In the genomic region with DNA sequence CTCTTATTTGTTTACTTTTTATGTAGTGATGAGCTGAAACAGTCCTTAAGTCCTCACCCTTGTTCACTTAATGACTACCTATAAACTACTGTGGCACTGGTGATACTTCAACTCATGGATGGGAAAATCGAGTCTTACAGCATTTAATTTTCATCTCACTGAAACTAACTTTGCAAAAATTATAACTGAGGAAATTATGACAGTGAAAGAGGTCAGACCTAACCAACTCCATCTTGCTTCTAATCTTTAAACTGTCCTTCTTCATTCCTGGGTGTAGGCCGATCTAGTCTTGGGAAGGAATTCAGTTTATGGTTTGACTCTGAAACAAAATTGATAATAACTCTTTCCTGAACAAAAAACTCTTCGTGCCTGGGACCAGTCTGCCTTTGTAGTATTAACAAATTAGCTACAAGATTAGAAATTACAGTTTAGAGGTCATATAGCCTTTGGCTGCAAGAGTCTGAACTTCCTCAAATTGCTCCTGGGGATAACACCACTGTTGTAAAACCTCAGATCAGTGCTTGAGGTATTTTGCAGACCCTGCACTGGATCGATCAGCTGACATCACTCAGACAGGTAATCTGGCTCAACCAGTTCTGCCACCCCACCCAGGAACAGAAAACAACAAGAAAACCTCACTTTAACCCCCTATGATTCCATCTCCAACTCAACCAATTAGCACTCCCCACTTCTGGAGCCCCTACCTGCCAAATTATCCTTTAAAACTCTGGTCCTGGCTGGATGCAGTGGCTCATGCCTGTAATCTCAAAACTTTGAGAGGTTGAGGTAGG, we compare ENCODE assay signal across 18 cellular contexts.
DNase-seq lines count a peak whose midpoint lies in the region; ATAC-seq, FAIRE-seq and TF ChIP-seq lines count a peak whose summit lies in the region.
"Had no signal": no experiment of that assay in that cellular context is flagged by ENCODE, and none has a peak within 500 bp of the region (broad histone marks: within the 10 kb centered on the region; RNA-seq: fewer than 3 reads in every experiment).

No MANE protein-coding gene starts in this region.

- H3K79me1 ChIP-seq in H9 (ENCODE audit: insufficient read depth, low read depth, low read length, poor library complexity, severe bottlenecking), result no peaks in the 10 kb centered on the region

- intact Hi-C loops in K562 (cut with micrococcal nuclease), result no loop called here
- intact Hi-C loops in pancreas (cut with DNase I), result no loop called here

- DNase-seq in H9 (no peak), NCI-H146 (lab: John Stamatoyannopoulos, UW) (peak; percentile 80), K562 (ENCODE audit: extremely low read depth in 1 of 4, low spot score in 3 of 4) (no peak), pancreas (peak in 4 of 6 donors; percentile 28 to 48 (median 34)), T-helper 1 cell (no peak), activated T-cell treated with anti-CD3 and anti-CD28 coated beads for 4 hours (no peak)
- DNase-seq: activated effector memory CD4-positive, alpha-beta T cell treated with anti-CD3 and anti-CD28 coated beads, Interleukin-2, amount 50 U/mL, for 16 hours; adrenal gland; glutamatergic neuron; HFFc6; naive thymus-derived CD4-positive, alpha-beta T cell; NCI-H1436; NCI-H226; SHP77 treated with DMSO at 0.1 percent for 48 hours; T-helper 2 cell; uterus had no signal

- H3K4me2 ChIP-seq in H9 (ENCODE audit: insufficient read depth, insufficient read length, low read length) (no peak overlapping the region), K562 (ENCODE audit: insufficient read depth, low read length) (no peak overlapping the region)

- H3K27me3 ChIP-seq in H9 (ENCODE audit: insufficient read depth, low read length), result no peaks in the 10 kb centered on the region
- H3K27me3 ChIP-seq in K562 (ENCODE audit: control insufficient read depth in 2 of 2, insufficient read depth in 2 of 2, low read length in 2 of 2), result no peaks in the 10 kb centered on the region
- no peaks in the 10 kb centered on the region for H3K27me3 ChIP-seq in pancreas
- H3K27me3 ChIP-seq: adrenal gland, uterus had no signal

- H3K9me3 Mint-ChIP-seq in H9, result peaks cover 7 to 8% of the 10 kb centered on the region in 2 experiments; a peak in 3 of 5 replicates

- no peak overlapping the region for H3K4me3 ChIP-seq in K562
- no peak overlapping the region for H3K4me3 ChIP-seq in pancreas
- H3K4me3 ChIP-seq: adrenal gland, uterus had no signal

- no peak overlapping the region for H2BK5ac ChIP-seq in H9 (ENCODE audit: insufficient read length, low read length)

- H3K9ac ChIP-seq in H9 (ENCODE audit: extremely low read depth, insufficient read length, low read length) (no peak overlapping the region), K562 (ENCODE audit: insufficient read depth in 1 of 2, low read depth in 2 of 2, low read length in 2 of 2) (no peak overlapping the region)
- H3K9ac ChIP-seq: parathyroid adenoma had no signal

- ATAC-seq in K562 (no peak), pancreas (peak; percentile 46 to 51 (median 49)), GM21390 (IDR thresholded peaks at IDR 0.05; ENCODE audit: unreplicated experiment) (no peak)
- ATAC-seq: naive thymus-derived CD4-positive, alpha-beta T cell had no signal

- no TSS peak for BruUV-seq in K562 (replicated peaks; lab: Mats Ljungman, UMichigan)

- no peak overlapping the region for H2BK15ac ChIP-seq in H9 (ENCODE audit: low read depth, low read length)

- H2AK5ac ChIP-seq in H9 (ENCODE audit: insufficient read length, low read length), result no peak overlapping the region

- no peak overlapping the region for H2BK20ac ChIP-seq in H9 (ENCODE audit: low read depth, low read length, poor library complexity, severe bottlenecking)

- H3K36me3 ChIP-seq in K562 (ENCODE audit: control insufficient read depth, insufficient read depth, low read length) (no peaks in the 10 kb centered on the region), pancreas (no peaks in the 10 kb centered on the region)
- H3K36me3 ChIP-seq: adrenal gland, uterus had no signal

- H3K4me1 Mint-ChIP-seq in H9, result peaks cover 25 to 31% of the 10 kb centered on the region in 2 experiments

- no peak for TF ChIP-seq POLR2A in K562 (conservative IDR thresholded peaks at IDR 0.05)

- no CpG with 5 or more reads among the region's 4 CpGs for WGBS in H9 (ENCODE audit: extremely low coverage, insufficient read length, low lambda C conversion rate)
- WGBS in K562 (ENCODE audit: insufficient coverage, low coverage, missing lambda C conversion rate), result 0% methylated on average over 4 of the region's 4 CpGs
- 18% methylated on average over 4 of the region's 4 CpGs for WGBS in pancreas, 2 donors

- in situ Hi-C loops in K562 (cut with MboI), result no loop called here

- peaks cover 5% of the 10 kb centered on the region; the same call in 1 of the 2 replicates for H3K4me1 ChIP-seq in H9 (ENCODE audit: insufficient read depth, low read length)
- no peaks in the 10 kb centered on the region for H3K4me1 ChIP-seq in K562 (replicated peaks in 1 of 2; ENCODE audit: control insufficient read depth in 2 of 2, insufficient read depth in 2 of 2, low read length in 2 of 2)
- peaks cover 16 to 18% (median 18%) of the 10 kb centered on the region in 3 donors for H3K4me1 ChIP-seq in pancreas
- H3K4me1 ChIP-seq: adrenal gland, parathyroid adenoma, uterus had no signal

- no peak overlapping the region for H3K14ac ChIP-seq in H9 (ENCODE audit: insufficient read depth, low read length)

- H2BK120ac ChIP-seq in H9 (ENCODE audit: low read depth, low read length, poor library complexity, severe bottlenecking), result no peak overlapping the region

- no peak overlapping the region for H3K18ac ChIP-seq in H9 (ENCODE audit: insufficient read length, low read depth, low read length)

- no peaks in the 10 kb centered on the region for H3K23me2 ChIP-seq in H9 (ENCODE audit: insufficient read length, low read depth, low read length, poor library complexity, severe bottlenecking)

- H4K8ac ChIP-seq in H9 (replicated peaks; ENCODE audit: insufficient read length, low read depth, low read length), result no peak overlapping the region

- CTCF ChIA-PET in K562 (lab: Yijun Ruan, JAX; ENCODE audit: low intra/inter-chr PET ratio), result no interaction called here

- POLR2A ChIA-PET in K562 (lab: Yijun Ruan, JAX), result interaction anchor here (1.0 kb wide), 1 partner anchor 10 kb away, joined by 7 read pairs; no protein-coding TSS in a partner anchor

- H3K9me3 ChIP-seq in H9 (ENCODE audit: control insufficient read depth, low read depth, low read length) (no peaks in the 10 kb centered on the region), K562 (replicated peaks; ENCODE audit: control insufficient read depth, insufficient read depth, low read depth, low read length) (no peaks in the 10 kb centered on the region; the same call in 1 of the 2 replicates), pancreas (no peaks in the 10 kb centered on the region)
- H3K9me3 ChIP-seq: adrenal gland, uterus had no signal

- no peak for TF ChIP-seq RAD21 in K562 (CRISPR knock-in tag; conservative IDR thresholded peaks at IDR 0.05 in 1 of 2, IDR thresholded peaks at IDR 0.05 in 1 of 2)

- no peak overlapping the region for H2BK12ac ChIP-seq in H9 (ENCODE audit: insufficient read length, low read depth, low read length)

- TF ChIP-seq EP300 in K562 (IDR thresholded peaks at IDR 0.05; ENCODE audit: low read length), result no peak

- no peak overlapping the region for H4K91ac ChIP-seq in H9 (ENCODE audit: insufficient read length, low read depth, low read length)

- H3T11ph ChIP-seq in H9 (ENCODE audit: low read length), result no peak overlapping the region

- H3K9me1 ChIP-seq in K562 (ENCODE audit: control insufficient read depth, insufficient read depth, low read length), result no peaks in the 10 kb centered on the region

- no peaks in the 10 kb centered on the region for H4K20me1 ChIP-seq in H9 (ENCODE audit: control insufficient read depth, insufficient read depth, insufficient read length)
- no peaks in the 10 kb centered on the region for H4K20me1 ChIP-seq in K562 (replicated peaks; ENCODE audit: control insufficient read depth, insufficient read depth, low read length)

- H3K36me3 Mint-ChIP-seq in H9 (ENCODE audit: insufficient read depth in 1 of 3, low read depth in 3 of 3), result peaks cover 0 to 17% (median 9%) of the 10 kb centered on the region in 3 experiments; a peak in 6 of 7 replicates
- H3K36me3 Mint-ChIP-seq: naive thymus-derived CD4-positive, alpha-beta T cell had no signal

- H3K4me3 Mint-ChIP-seq in H9, result peak overlapping the region in 1 of 2 experiments; percentile 43; a peak in 1 of 5 replicates
- H3K4me3 Mint-ChIP-seq: HFFc6; naive thymus-derived CD4-positive, alpha-beta T cell had no signal

- H3K27me3 Mint-ChIP-seq in H9 (ENCODE audit: low read depth), result no peaks in the 10 kb centered on the region
- H3K27me3 Mint-ChIP-seq: naive thymus-derived CD4-positive, alpha-beta T cell had no signal

- TF ChIP-seq CTCF in H9 (conservative IDR thresholded peaks at IDR 0.05), result no peak
- no peak for TF ChIP-seq CTCF in K562 (IDR thresholded peaks at IDR 0.05 in 2 of 3, conservative IDR thresholded peaks at IDR 0.05 in 1 of 3; ENCODE audit: insufficient read depth in 2 of 3, low read depth in 1 of 3, low read length in 3 of 3)
- no peak for TF ChIP-seq CTCF in pancreas (IDR thresholded peaks at IDR 0.05)

- H3K27ac Mint-ChIP-seq in H9, result peak overlapping the region in 2 of 3 experiments; percentile 20 to 73; a peak in 4 of 7 replicates
- H3K27ac Mint-ChIP-seq: HFFc6 had no signal

- FAIRE-seq in K562 (lab: Jason Lieb, UNC) (no peak), pancreas (lab: Jason Lieb, UNC) (peak; percentile 13)

- no peak overlapping the region for H3K23ac ChIP-seq in H9 (ENCODE audit: insufficient read length, low read depth, low read length)

- H3K4ac ChIP-seq in H9 (ENCODE audit: low read depth, low read length), result no peak overlapping the region

- H2AFZ ChIP-seq in H9 (ENCODE audit: low read length) (no peak overlapping the region), K562 (ENCODE audit: low read depth, low read length) (no peak overlapping the region)
- H2AFZ ChIP-seq: parathyroid adenoma had no signal

- no peak overlapping the region for H4K5ac ChIP-seq in H9 (ENCODE audit: insufficient read length, low read depth, low read length)

- no peak overlapping the region for H3K27ac ChIP-seq in H9 (ENCODE audit: insufficient read length, low read depth, low read length)
- H3K27ac ChIP-seq in K562 (ENCODE audit: extremely low read depth, low read depth, low read length), result no peak overlapping the region
- peak overlapping the region in 2 of 4 donors; percentile 41 to 53 for H3K27ac ChIP-seq in pancreas
- H3K27ac ChIP-seq: adrenal gland, parathyroid adenoma, uterus had no signal

- no peak overlapping the region for H3K56ac ChIP-seq in H9 (ENCODE audit: insufficient read length, low read depth, low read length)

- H3K79me2 ChIP-seq in H9 (ENCODE audit: insufficient read depth, low read length), result no peaks in the 10 kb centered on the region
- no peaks in the 10 kb centered on the region for H3K79me2 ChIP-seq in K562 (ENCODE audit: control insufficient read depth, insufficient read depth, low read length)
- H3K79me2 ChIP-seq: parathyroid adenoma had no signal

TF ChIP-seq in K562, 482 proteins besides CTCF, POLR2A, EP300 and RAD21 (continues in another document):
- TF ChIP-seq TBP (optimal IDR thresholded peaks at IDR 0.05; ENCODE audit: low read depth, low read length) (no peak), ZNF311 (CRISPR knock-in tag; IDR thresholded peaks at IDR 0.05) (peak; percentile 44; the same call in 1 of the 2 replicates), BCL6 (CRISPR knock-in tag; IDR thresholded peaks at IDR 0.05) (no peak), KLF6 (CRISPR knock-in tag; IDR thresholded peaks at IDR 0.05; ENCODE audit: borderline replicate concordance) (no peak), XRCC3 (IDR thresholded peaks at IDR 0.05) (no peak)

Comparison
In these comparisons a context has a peak if more than half of its experiments do, and no peak if none do; other contexts are left out.
1. DNase-seq: peak in NCI-H146 (single experiment) and pancreas (4 of 6); none in H9 (single experiment), K562 (0 of 4), T-helper 1 cell (0 of 5) and activated T-cell treated with anti-CD3 and anti-CD28 coated beads for 4 hours (single experiment).
2. ATAC-seq: peak in pancreas (4 of 4); none in K562 (single experiment) and GM21390 (single experiment).